ENCODE assay signal across 8 cellular contexts in the genomic region with DNA sequence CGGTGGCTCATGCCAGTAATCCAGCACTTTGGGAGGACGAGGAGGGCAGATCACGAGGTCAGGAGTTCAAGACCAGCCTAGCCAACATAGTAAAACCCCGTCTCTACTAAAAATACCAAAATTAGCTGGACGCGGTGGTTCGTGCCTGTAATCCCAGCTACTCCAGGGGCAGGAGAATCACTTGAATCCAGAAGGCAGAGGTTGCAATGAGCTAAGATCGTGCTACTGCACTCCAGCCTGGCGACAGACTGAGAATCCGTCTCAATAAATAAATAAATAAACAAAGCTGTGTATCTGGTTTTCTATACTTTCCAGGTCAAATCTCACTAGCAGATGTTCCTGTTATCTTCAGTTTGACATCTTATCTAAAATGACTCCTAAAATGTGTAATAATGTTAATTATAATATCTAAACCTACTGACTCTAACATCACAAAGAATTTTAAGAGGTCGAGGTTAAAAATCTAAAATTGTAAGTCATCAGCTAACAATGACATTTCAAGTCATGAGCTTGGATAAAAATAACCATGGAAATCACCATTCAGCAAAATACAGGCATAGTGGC. TPM values are rescaled to one million over a fixed set of nuclear protein-coding genes. Genes with fewer than 3 reads are reported as not detected.
DNase-seq lines count a peak whose midpoint lies in the region; ATAC-seq, FAIRE-seq and TF ChIP-seq lines count a peak whose summit lies in the region.

No MANE protein-coding gene starts in this region.

- H3K4me1 Mint-ChIP-seq in CD4-positive, CD25-positive, alpha-beta regulatory T cell, result peaks cover 3 to 19% (median 18%) of the 10 kb centered on the region in 4 donors

- H4K20me1 ChIP-seq in neural cell (ENCODE audit: insufficient read depth), result no peaks in the 10 kb centered on the region

- 92 to 95% methylated on average over 11 of the region's 11 CpGs for WGBS in ectodermal cell, 2 experiments

- no peak overlapping the region for H3K27ac ChIP-seq in CD4-positive, CD25-positive, alpha-beta regulatory T cell (ENCODE audit: insufficient read depth, low read length, poor library complexity, severe bottlenecking)
- no peak overlapping the region for H3K27ac ChIP-seq in ectodermal cell (ENCODE audit: insufficient read depth, low read depth, low read length, poor library complexity, severe bottlenecking)
- no peak overlapping the region for H3K27ac ChIP-seq in neural cell (ENCODE audit: low read length)

- peaks cover 19% of the 10 kb centered on the region for H3K79me2 ChIP-seq in neural cell (replicated peaks; ENCODE audit: insufficient read depth, low read length)

- no peak for TF ChIP-seq RAD21 in neural cell (conservative IDR thresholded peaks at IDR 0.05)

- no peak for TF ChIP-seq EP300 in neural cell (conservative IDR thresholded peaks at IDR 0.05; ENCODE audit: poor library complexity, severe bottlenecking)

- TF ChIP-seq CTCF in LNCaP clone FGC (IDR thresholded peaks at IDR 0.05; ENCODE audit: control insufficient read depth, extremely low read depth, insufficient read depth) (no peak), neural cell (IDR thresholded peaks at IDR 0.05; ENCODE audit: poor library complexity, severe bottlenecking) (no peak)

- H3K27me3 Mint-ChIP-seq in CD4-positive, CD25-positive, alpha-beta regulatory T cell, result no peaks in the 10 kb centered on the region

- no peak overlapping the region for H3K9ac ChIP-seq in neural cell (ENCODE audit: low read length)

- H3K4me3 ChIP-seq in CD4-positive, CD25-positive, alpha-beta regulatory T cell (ENCODE audit: low read depth, low read length), result peak overlapping the region; percentile 94
- H3K4me3 ChIP-seq in LNCaP clone FGC (ENCODE audit: low read depth, low read length), result peak overlapping the region; percentile 87
- H3K4me3 ChIP-seq in ectodermal cell (ENCODE audit: insufficient read depth, low read depth, low read length), result peak overlapping the region; percentile 83
- peak overlapping the region; percentile 81 for H3K4me3 ChIP-seq in neural cell (ENCODE audit: low read length)

- no peak for DNase-seq in CD4-positive, CD25-positive, alpha-beta regulatory T cell
- no peak for DNase-seq in LNCaP clone FGC (ENCODE audit: low read depth)
- no peak for DNase-seq in urothelium cell line (ENCODE audit: low spot score)
- DNase-seq in SW 1271 (lab: John Stamatoyannopoulos, UW), result no peak
- DNase-seq in HuH-7.5 (ENCODE audit: low spot score), result no peak

- peaks cover 11% of the 10 kb centered on the region for H3F3A ChIP-seq in neural cell (ENCODE audit: insufficient read depth, low read length, poor library complexity, severe bottlenecking)

- H3K27ac Mint-ChIP-seq in CD4-positive, CD25-positive, alpha-beta regulatory T cell, result no peak overlapping the region

- H3K4me2 ChIP-seq in neural cell (ENCODE audit: low read length), result no peak overlapping the region

- no peaks in the 10 kb centered on the region for H3K9me3 ChIP-seq in CD4-positive, CD25-positive, alpha-beta regulatory T cell (ENCODE audit: control insufficient read depth in 2 of 2, low read length in 2 of 2)
- H3K9me3 ChIP-seq in ectodermal cell (ENCODE audit: control insufficient read depth, low read length) (no peaks in the 10 kb centered on the region), neural cell (ENCODE audit: low read length) (no peaks in the 10 kb centered on the region)

- peak overlapping the region in 2 of 4 donors; percentile 56 to 76 for H3K4me3 Mint-ChIP-seq in CD4-positive, CD25-positive, alpha-beta regulatory T cell

- H3K36me3 ChIP-seq in CD4-positive, CD25-positive, alpha-beta regulatory T cell (ENCODE audit: control insufficient read depth, insufficient read depth, low read length), result peaks cover 3% of the 10 kb centered on the region
- H3K36me3 ChIP-seq in ectodermal cell (ENCODE audit: control insufficient read depth, insufficient read depth, low read length) (no peaks in the 10 kb centered on the region), neural cell (ENCODE audit: insufficient read depth, low read length) (no peaks in the 10 kb centered on the region)

- no peak overlapping the region for H2AFZ ChIP-seq in neural cell (ENCODE audit: low read depth, low read length)

- no peaks in the 10 kb centered on the region for H3K9me2 ChIP-seq in neural cell (ENCODE audit: insufficient read depth, low read length)

- no peaks in the 10 kb centered on the region for H3K27me3 ChIP-seq in CD4-positive, CD25-positive, alpha-beta regulatory T cell (ENCODE audit: control insufficient read depth, insufficient read depth, low read length)
- H3K27me3 ChIP-seq in ectodermal cell (ENCODE audit: control insufficient read depth, insufficient read depth, low read length, poor library complexity, severe bottlenecking), result no peaks in the 10 kb centered on the region
- H3K27me3 ChIP-seq in neural cell (ENCODE audit: insufficient read depth, low read depth, low read length), result no peaks in the 10 kb centered on the region

- H3K36me3 Mint-ChIP-seq in CD4-positive, CD25-positive, alpha-beta regulatory T cell, result peaks cover 4% of the 10 kb centered on the region

- no peak for ATAC-seq in CD4-positive, CD25-positive, alpha-beta regulatory T cell (ENCODE audit: low read depth in 2 of 2)
- ATAC-seq in GM21717 (IDR thresholded peaks at IDR 0.05; ENCODE audit: unreplicated experiment), result no peak

- peaks cover 33% of the 10 kb centered on the region for H3K4me1 ChIP-seq in CD4-positive, CD25-positive, alpha-beta regulatory T cell (ENCODE audit: control insufficient read depth, insufficient read depth, low read length, poor library complexity, severe bottlenecking)
- H3K4me1 ChIP-seq in ectodermal cell (ENCODE audit: control insufficient read depth, insufficient read depth, low read length), result peaks cover 7% of the 10 kb centered on the region

- FAIRE-seq in urothelium cell line (lab: Jason Lieb, UNC), result no peak

- no peaks in the 10 kb centered on the region for H3K9me3 Mint-ChIP-seq in CD4-positive, CD25-positive, alpha-beta regulatory T cell

TF ChIP-seq in neural cell, 6 proteins besides CTCF, POLR2A, EP300 and RAD21:
- TF ChIP-seq TAF1 (IDR thresholded peaks at IDR 0.05; ENCODE audit: low read depth) (no peak), EZH2 (IDR thresholded peaks at IDR 0.05; ENCODE audit: borderline replicate concordance, insufficient read depth, low read length, poor library complexity, severe bottlenecking) (no peak), POLR2AphosphoS5 (IDR thresholded peaks at IDR 0.05) (no peak), SMC3 (conservative IDR thresholded peaks at IDR 0.05; ENCODE audit: poor library complexity) (no peak), MXI1 (conservative IDR thresholded peaks at IDR 0.05; ENCODE audit: poor library complexity, severe bottlenecking) (no peak)
- TF ChIP-seq, protein P1, sequence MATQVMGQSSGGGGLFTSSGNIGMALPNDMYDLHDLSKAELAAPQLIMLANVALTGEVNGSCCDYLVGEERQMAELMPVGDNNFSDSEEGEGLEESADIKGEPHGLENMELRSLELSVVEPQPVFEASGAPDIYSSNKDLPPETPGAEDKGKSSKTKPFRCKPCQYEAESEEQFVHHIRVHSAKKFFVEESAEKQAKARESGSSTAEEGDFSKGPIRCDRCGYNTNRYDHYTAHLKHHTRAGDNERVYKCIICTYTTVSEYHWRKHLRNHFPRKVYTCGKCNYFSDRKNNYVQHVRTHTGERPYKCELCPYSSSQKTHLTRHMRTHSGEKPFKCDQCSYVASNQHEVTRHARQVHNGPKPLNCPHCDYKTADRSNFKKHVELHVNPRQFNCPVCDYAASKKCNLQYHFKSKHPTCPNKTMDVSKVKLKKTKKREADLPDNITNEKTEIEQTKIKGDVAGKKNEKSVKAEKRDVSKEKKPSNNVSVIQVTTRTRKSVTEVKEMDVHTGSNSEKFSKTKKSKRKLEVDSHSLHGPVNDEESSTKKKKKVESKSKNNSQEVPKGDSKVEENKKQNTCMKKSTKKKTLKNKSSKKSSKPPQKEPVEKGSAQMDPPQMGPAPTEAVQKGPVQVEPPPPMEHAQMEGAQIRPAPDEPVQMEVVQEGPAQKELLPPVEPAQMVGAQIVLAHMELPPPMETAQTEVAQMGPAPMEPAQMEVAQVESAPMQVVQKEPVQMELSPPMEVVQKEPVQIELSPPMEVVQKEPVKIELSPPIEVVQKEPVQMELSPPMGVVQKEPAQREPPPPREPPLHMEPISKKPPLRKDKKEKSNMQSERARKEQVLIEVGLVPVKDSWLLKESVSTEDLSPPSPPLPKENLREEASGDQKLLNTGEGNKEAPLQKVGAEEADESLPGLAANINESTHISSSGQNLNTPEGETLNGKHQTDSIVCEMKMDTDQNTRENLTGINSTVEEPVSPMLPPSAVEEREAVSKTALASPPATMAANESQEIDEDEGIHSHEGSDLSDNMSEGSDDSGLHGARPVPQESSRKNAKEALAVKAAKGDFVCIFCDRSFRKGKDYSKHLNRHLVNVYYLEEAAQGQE (IDR thresholded peaks at IDR 0.05; ENCODE audit: borderline replicate concordance), result no peak

RNA-seq across cellular contexts. Expression of a gene that starts 2.4 kb away (rescaled TPM):
- 44.0 TPM for total RNA-seq in CD4-positive, CD25-positive, alpha-beta regulatory T cell
- polyA plus RNA-seq in CD4-positive, CD25-positive, alpha-beta regulatory T cell, result 10 to 100 TPM; 32.9 to 46.1 (median 42.9) TPM
- 68.5 TPM for polyA plus RNA-seq in ectodermal cell (2013, experiment 1 of 4)
- polyA plus RNA-seq in ectodermal cell (2013, experiment 2 of 4), result 63.2 TPM
- 46.3 TPM for polyA plus RNA-seq in ectodermal cell (2013, experiment 3 of 4)
- polyA plus RNA-seq in ectodermal cell (2013, experiment 4 of 4), result 51.8 TPM
- 90.0 and 110 TPM in 2 replicates for polyA plus RNA-seq in neural cell
- polyA minus RNA-seq in neural cell, result 98.1 and 110 TPM in 2 replicates
